In genomic region chr2:134181219-134181618, GRCh38 we compare ENCODE assay signal across 10 cellular contexts.
DNase-seq lines count a peak whose midpoint lies in the region; ATAC-seq and TF ChIP-seq lines count a peak whose summit lies in the region.
"Had no signal": no experiment of that assay in that cellular context is flagged by ENCODE, and none has a peak within 500 bp of the region (broad histone marks: within the 10 kb centered on the region; RNA-seq: fewer than 3 reads in every experiment).

No MANE protein-coding gene starts in this region.

- H3K4me1 ChIP-seq in left ventricle myocardium inferior: peaks cover 93% of the 10 kb centered on the region

- H3K27me3 ChIP-seq in left ventricle myocardium inferior (ENCODE audit: low read depth): no peaks in the 10 kb centered on the region

- intact Hi-C loops in left ventricle myocardium inferior (cut with micrococcal nuclease): no loop called here
- intact Hi-C loops in cardiac septum (cut with DNase I): no loop called here

- H3K27ac ChIP-seq in left ventricle myocardium inferior (replicated peaks): peak overlapping the region; percentile 64

- ATAC-seq in HG03520 (IDR thresholded peaks at IDR 0.05; ENCODE audit: unreplicated experiment): peak; percentile 66
- ATAC-seq: Panc1 had no signal

- H3K9me3 ChIP-seq in left ventricle myocardium inferior (replicated peaks): no peaks in the 10 kb centered on the region

- TF ChIP-seq CTCF in left ventricle myocardium inferior (IDR thresholded peaks at IDR 0.05; ENCODE audit: borderline replicate concordance): no peak

- DNase-seq in left ventricle myocardium inferior (no peak), cardiac septum (ENCODE audit: low spot score) (no peak), ureter (ENCODE audit: low spot score) (peak; percentile 56), hypothalamus (lab: John Stamatoyannopoulos, UW) (no peak), NCI-H524 (lab: John Stamatoyannopoulos, UW) (no peak), cerebellar nuclear complex (lab: John Stamatoyannopoulos, UW) (no peak)
- DNase-seq in activated effector memory CD4-positive, alpha-beta T cell treated with anti-CD3 and anti-CD28 coated beads, Interleukin-2, amount 50 U/mL, for 16 hours: peak; percentile 70
- DNase-seq: stimulated activated CD4-positive, alpha-beta T cell treated with anti-CD3 and anti-CD28 coated beads, Interleukin-1b, Interleukin-23, amount 100 ng/mL, for 48 hours had no signal

- peaks cover 5% of the 10 kb centered on the region for H3K36me3 ChIP-seq in left ventricle myocardium inferior

- H3K4me3 ChIP-seq in left ventricle myocardium inferior: no peak overlapping the region

Comparison
In these comparisons a context has a peak if more than half of its experiments do, and no peak if none do; other contexts are left out.
1. DNase-seq: peak in activated effector memory CD4-positive, alpha-beta T cell treated with anti-CD3 and anti-CD28 coated beads, Interleukin-2, amount 50 U/mL, for 16 hours (single experiment) and ureter (single experiment); none in left ventricle myocardium inferior (single experiment), cardiac septum (single experiment), hypothalamus (0 of 51), NCI-H524 (0 of 2) and cerebellar nuclear complex (0 of 2).